11 cellular contexts compared by ENCODE assay signal in genomic region chr20:31496761-31497295, GRCh38. TPM values are rescaled to one million over a fixed set of nuclear protein-coding genes. Genes with fewer than 3 reads are reported as not detected.
A peak's percentile ranks its signal among the peaks of the same experiment; 100 is the strongest.
DNase-seq lines count a peak whose midpoint lies in the region; ATAC-seq and TF ChIP-seq lines count a peak whose summit lies in the region.
"Had no signal": no experiment of that assay in that cellular context is flagged by ENCODE, and none has a peak within 500 bp of the region (broad histone marks: within the 10 kb centered on the region; RNA-seq: fewer than 3 reads in every experiment).

No MANE protein-coding gene starts in this region.

- TF ChIP-seq EP300 in Ishikawa (IDR thresholded peaks at IDR 0.05; ENCODE audit: borderline replicate concordance), result no peak
- no peak for TF ChIP-seq EP300 in upper lobe of left lung (IDR thresholded peaks at IDR 0.05)

- intact Hi-C loops in mucosa of descending colon (cut with DNase I, micrococcal nuclease), result no loop called here

- H3K9me3 ChIP-seq in mucosa of descending colon, result no peaks in the 10 kb centered on the region
- H3K9me3 ChIP-seq in upper lobe of left lung, result no peaks in the 10 kb centered on the region

- TF ChIP-seq CTCF in cardiac fibroblast (IDR thresholded peaks at IDR 0.05; ENCODE audit: low read depth, low read length), result no peak
- no peak for TF ChIP-seq CTCF in mucosa of descending colon (IDR thresholded peaks at IDR 0.05)
- TF ChIP-seq CTCF in upper lobe of left lung (IDR thresholded peaks at IDR 0.05), result no peak
- TF ChIP-seq CTCF in brain microvascular endothelial cell (IDR thresholded peaks at IDR 0.05; ENCODE audit: low read depth, low read length, missing control alignments), result no peak

- H3K4me3 ChIP-seq in cardiac fibroblast (replicated peaks in 1 of 2; ENCODE audit: low read depth in 2 of 2, low read length in 2 of 2) (no peak overlapping the region), mucosa of descending colon (no peak overlapping the region), upper lobe of left lung (no peak overlapping the region), brain microvascular endothelial cell (ENCODE audit: low read depth, low read length) (no peak overlapping the region)

- ATAC-seq in mucosa of descending colon, result no peak
- peak; percentile 73 to 84 for ATAC-seq in upper lobe of left lung (ENCODE audit: low FRiP score in 2 of 2)

- 21 to 49% methylated on average over 8 to 14 of the region's 15 CpGs for WGBS in upper lobe of left lung, 2 donors

- H3K36me3 ChIP-seq in mucosa of descending colon (ENCODE audit: low read depth), result no peaks in the 10 kb centered on the region
- H3K36me3 ChIP-seq in upper lobe of left lung, result no peaks in the 10 kb centered on the region
- H3K36me3 ChIP-seq in brain microvascular endothelial cell (replicated peaks), result no peaks in the 10 kb centered on the region

- H3K27ac ChIP-seq in upper lobe of left lung (peak overlapping the region in 3 of 4 donors; percentile 53 to 67 (median 59)), brain microvascular endothelial cell (no peak overlapping the region)

- DNase-seq in cardiac fibroblast (ENCODE audit: low read depth in 2 of 2) (peak; percentile 40 to 77), mucosa of descending colon (peak in 2 of 3 donors; percentile 42 to 60), upper lobe of left lung (no peak), brain microvascular endothelial cell (no peak), NCI-H187 treated with DMSO at 0.1 percent for 48 hours (lab: John Stamatoyannopoulos, UW) (no peak), COLO829 (ENCODE audit: low spot score) (no peak)
- DNase-seq: activated T-cell treated with anti-CD3 and anti-CD28 coated beads, Interleukin-2, amount 50 U/mL, for 1 hour; cortex of kidney; NCI-H524 treated with DMSO at 0.1 percent for 48 hours had no signal

- TF ChIP-seq POLR2A in upper lobe of left lung (IDR thresholded peaks at IDR 0.05), result no peak

- no peak for TF ChIP-seq RAD21 in Ishikawa (IDR thresholded peaks at IDR 0.05; ENCODE audit: low read depth)

- in situ Hi-C loops in brain microvascular endothelial cell (cut with HindIII; ENCODE audit: low pct_ligation_motif_present, low sequenced_read_pairs), result no loop called here

- no peaks in the 10 kb centered on the region for H3K27me3 ChIP-seq in upper lobe of left lung
- no peaks in the 10 kb centered on the region for H3K27me3 ChIP-seq in brain microvascular endothelial cell (replicated peaks)

- no peaks in the 10 kb centered on the region for H3K4me1 ChIP-seq in mucosa of descending colon (ENCODE audit: low read depth)
- no peaks in the 10 kb centered on the region for H3K4me1 ChIP-seq in upper lobe of left lung

TF ChIP-seq in Ishikawa, 13 proteins besides CTCF, POLR2A, EP300 and RAD21:
- TF ChIP-seq TEAD4 (IDR thresholded peaks at IDR 0.05), result no peak
- TF ChIP-seq NFIC (IDR thresholded peaks at IDR 0.05), result peak; percentile 75
TF ChIP-seq in Ishikawa: peak in this region for 1.

RNA-seq across cellular contexts. Expression of gene HM13, which starts 17.4 kb away (rescaled TPM):
- total RNA-seq in mucosa of descending colon (100 to 1,000 TPM in 2 of 3 donors, 10 to 100 TPM in 1; 95.6 to 137 (median 109) TPM), upper lobe of left lung (100 to 1,000 TPM in 2 of 6 donors, 10 to 100 TPM in 4; 58.7 to 186 (median 81.6) TPM)

RNA-seq across cellular contexts. Expression of gene REM1, which starts 21.7 kb away (rescaled TPM):
- total RNA-seq in mucosa of descending colon (1 to 10 TPM in 2 of 3 donors, under 1 TPM in 1; 0.46 to 3.5 (median 1.2) TPM), upper lobe of left lung (1 to 10 TPM in 5 of 6 donors, under 1 TPM in 1; 0.30 to 9.5 (median 2.2) TPM)
- total RNA-seq: T-helper 2 cell treated with Interferon-gamma antibody and Interleukin-4, amounts not matched to agents 100 ng/mL and 5 ng/mL, for 36 hours had no signal

RNA-seq across cellular contexts. Expression of gene DEFB124, which starts 21.9 kb away (rescaled TPM):
- total RNA-seq in mucosa of descending colon (not detected), upper lobe of left lung (not detected)
- total RNA-seq: T-helper 2 cell treated with Interferon-gamma antibody and Interleukin-4, amounts not matched to agents 100 ng/mL and 5 ng/mL, for 36 hours had no signal

RNA-seq across cellular contexts. Expression of gene DEFB123, which starts 56.4 kb away (rescaled TPM):
- total RNA-seq in mucosa of descending colon (not detected), upper lobe of left lung (not detected)
- total RNA-seq: T-helper 2 cell treated with Interferon-gamma antibody and Interleukin-4, amounts not matched to agents 100 ng/mL and 5 ng/mL, for 36 hours had no signal

Comparison
In these comparisons a context has a peak if more than half of its experiments do, and no peak if none do; other contexts are left out.
1. DNase-seq: peak in cardiac fibroblast (2 of 2) and mucosa of descending colon (2 of 3); none in upper lobe of left lung (0 of 2), brain microvascular endothelial cell (single experiment), NCI-H187 treated with DMSO at 0.1 percent for 48 hours (single experiment) and COLO829 (single experiment).